ENCODE assay signal across 27 cellular contexts in the genomic region with DNA sequence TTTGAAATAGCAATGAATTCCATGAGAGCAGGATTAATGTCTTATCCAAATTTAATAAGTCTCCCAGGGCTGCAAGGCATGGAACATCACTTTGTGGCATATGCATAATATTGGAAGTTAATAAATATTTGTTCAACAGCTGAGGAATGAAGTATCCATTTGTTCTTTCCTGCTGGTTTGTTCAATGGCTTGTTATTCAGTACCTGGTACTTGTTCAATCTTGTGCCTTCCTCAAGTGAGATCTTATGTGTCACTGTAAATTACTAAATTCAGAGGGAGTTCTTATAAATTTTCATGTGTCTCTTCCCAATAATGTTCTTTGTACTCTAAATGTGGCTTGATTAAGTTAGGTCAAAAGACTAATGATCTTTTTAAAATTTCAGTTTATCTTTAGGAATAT.
A peak's percentile ranks its signal among the peaks of the same experiment; 100 is the strongest.
DNase-seq lines count a peak whose midpoint lies in the region; ATAC-seq, FAIRE-seq and TF ChIP-seq lines count a peak whose summit lies in the region.
"Had no signal": no experiment of that assay in that cellular context is flagged by ENCODE, and none has a peak within 500 bp of the region (broad histone marks: within the 10 kb centered on the region; RNA-seq: fewer than 3 reads in every experiment).

No MANE protein-coding gene starts in this region.

- H3K27ac Mint-ChIP-seq in mesothelial cell of epicardium = peak overlapping the region; percentile 78
- H3K27ac Mint-ChIP-seq: CD14-positive monocyte; CD4-positive, alpha-beta memory T cell; CD4-positive, CD25-positive, alpha-beta regulatory T cell; CD8-positive, alpha-beta memory T cell had no signal

- no peak overlapping the region for H3K27ac ChIP-seq in pancreas
- H3K27ac ChIP-seq: BLaER1 had no signal

- H3K4me3 ChIP-seq in bronchial epithelial cell (ENCODE audit: low read depth, low read length) = no peak overlapping the region
- no peak overlapping the region for H3K4me3 ChIP-seq in epithelial cell of esophagus (ENCODE audit: low read length)
- no peak overlapping the region for H3K4me3 ChIP-seq in pancreas
- H3K4me3 ChIP-seq: BLaER1, GM12878 had no signal

- H3K4me3 Mint-ChIP-seq in mesothelial cell of epicardium = no peak overlapping the region
- H3K4me3 Mint-ChIP-seq: CD14-positive monocyte; CD4-positive, alpha-beta memory T cell; CD4-positive, CD25-positive, alpha-beta regulatory T cell; CD8-positive, alpha-beta memory T cell had no signal

- peaks cover 28% of the 10 kb centered on the region for H3K4me1 Mint-ChIP-seq in mesothelial cell of epicardium
- H3K4me1 Mint-ChIP-seq: CD14-positive monocyte; CD4-positive, alpha-beta memory T cell; CD4-positive, CD25-positive, alpha-beta regulatory T cell; CD8-positive, alpha-beta memory T cell had no signal

- no peak for FAIRE-seq in bronchial epithelial cell (lab: Jason Lieb, UNC)
- FAIRE-seq in pancreas (lab: Jason Lieb, UNC) = no peak
- FAIRE-seq: A204.1, GM12878, GM12892, GM18507 had no signal

- no peaks in the 10 kb centered on the region for H3K9me3 Mint-ChIP-seq in mesothelial cell of epicardium

- no peaks in the 10 kb centered on the region for H3K9me3 ChIP-seq in pancreas
- H3K9me3 ChIP-seq: BE2C, BLaER1 had no signal

- H3K4me1 ChIP-seq in pancreas = no peaks in the 10 kb centered on the region
- H3K4me1 ChIP-seq: BLaER1 had no signal

- H3K27me3 ChIP-seq in bronchial epithelial cell (ENCODE audit: control insufficient read depth, insufficient read depth, low read length) (no peaks in the 10 kb centered on the region), pancreas (no peaks in the 10 kb centered on the region)
- H3K27me3 ChIP-seq: BE2C, BLaER1 had no signal

- no peaks in the 10 kb centered on the region for H3K27me3 Mint-ChIP-seq in mesothelial cell of epicardium (ENCODE audit: low read depth)
- H3K27me3 Mint-ChIP-seq: CD4-positive, alpha-beta memory T cell; CD4-positive, CD25-positive, alpha-beta regulatory T cell; CD8-positive, alpha-beta memory T cell had no signal

- H3K36me3 ChIP-seq in bronchial epithelial cell (ENCODE audit: control insufficient read depth, insufficient read depth, low read length) (no peaks in the 10 kb centered on the region), pancreas (no peaks in the 10 kb centered on the region)
- H3K36me3 ChIP-seq: BE2C, BLaER1 had no signal

- DNase-seq in bronchial epithelial cell (ENCODE audit: low read depth) (peak; percentile 74), epithelial cell of esophagus (ENCODE audit: low read depth) (peak; percentile 65), mesothelial cell of epicardium (ENCODE audit: low spot score in 2 of 2, unreplicated experiment in 2 of 2) (no peak), pancreas (no peak), HuH-7.5 (ENCODE audit: low spot score) (no peak)
- DNase-seq in activated CD8-positive, alpha-beta memory T cell treated with anti-CD3 and anti-CD28 coated beads for 24 hours = no peak
- DNase-seq: 8988T; ACHN; BE2C; C1 segment of cervical spinal cord; CD4-positive, alpha-beta memory T cell; CD4-positive, CD25-positive, alpha-beta regulatory T cell; CD8-positive, alpha-beta memory T cell; COR-L47; DMS 273 treated with DMSO at 0.1 percent for 48 hours; DMS153; DMS53; DMS79; DND-41; EL; GDM1 had no signal

- TF ChIP-seq CTCF in bronchial epithelial cell (IDR thresholded peaks at IDR 0.05; ENCODE audit: insufficient read depth, low read length, severe bottlenecking) = no peak
- no peak for TF ChIP-seq CTCF in epithelial cell of esophagus (IDR thresholded peaks at IDR 0.05; ENCODE audit: insufficient read depth, low read depth, low read length, missing control alignments)
- no peak for TF ChIP-seq CTCF in mesothelial cell of epicardium (IDR thresholded peaks at IDR 0.05; ENCODE audit: unreplicated experiment)
- TF ChIP-seq CTCF in pancreas (IDR thresholded peaks at IDR 0.05) = no peak

- intact Hi-C loops in pancreas (cut with DNase I) = no loop called here

- ATAC-seq in pancreas = no peak

- H3K36me3 Mint-ChIP-seq in mesothelial cell of epicardium = no peaks in the 10 kb centered on the region
- H3K36me3 Mint-ChIP-seq: CD14-positive monocyte; CD4-positive, alpha-beta memory T cell; CD4-positive, CD25-positive, alpha-beta regulatory T cell; CD8-positive, alpha-beta memory T cell had no signal

Comparison
In these comparisons a context has a peak if more than half of its experiments do, and no peak if none do; other contexts are left out.
1. DNase-seq: peak in bronchial epithelial cell (single experiment) and epithelial cell of esophagus (single experiment); none in mesothelial cell of epicardium (0 of 2), pancreas (0 of 6), activated CD8-positive, alpha-beta memory T cell treated with anti-CD3 and anti-CD28 coated beads for 24 hours (single experiment) and HuH-7.5 (single experiment).